Comparison of ENCODE assay signal across 13 cellular contexts in the genomic region with DNA sequence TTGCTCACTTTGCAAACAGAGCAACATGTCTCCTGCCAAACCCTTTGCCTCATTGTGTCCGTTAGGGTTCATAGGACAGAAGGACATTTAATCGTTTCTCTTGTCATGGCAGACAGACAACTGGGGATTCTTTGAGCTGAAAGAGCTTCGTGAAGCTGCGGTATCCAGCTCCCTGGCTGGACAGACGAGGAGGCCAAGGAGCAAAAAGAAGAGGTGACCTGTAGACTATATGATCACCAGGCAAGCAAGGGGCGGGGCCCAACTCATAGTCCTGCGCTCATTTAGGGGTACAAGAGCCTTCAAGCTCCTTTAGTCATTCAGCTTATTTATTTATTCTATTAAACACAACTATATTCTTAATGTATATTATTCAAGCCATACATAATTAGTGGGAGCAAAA.
"Had no signal": no experiment of that assay in that cellular context is flagged by ENCODE, and none has a peak within 500 bp of the region (broad histone marks: within the 10 kb centered on the region; RNA-seq: fewer than 3 reads in every experiment).

No MANE protein-coding gene starts in this region.

- H3K4me3 ChIP-seq: SJCRH30 had no signal

- H3K27me3 ChIP-seq: SJCRH30 had no signal

- H3K9me3 ChIP-seq: SJCRH30 had no signal

- ATAC-seq: SK-N-SH treated with all-trans-retinoic acid at 6 μM for 48 hours had no signal

- DNase-seq: KBM-7, MV-4-11, NCI-H1048, NCI-H1105, NCI-H1436 treated with DMSO at 0.1 percent for 48 hours, NCI-H1694, NCI-H187 treated with DMSO at 0.1 percent for 48 hours, NCI-H2029 treated with DMSO at 0.1 percent for 48 hours, NCI-H446 treated with DMSO at 0.1 percent for 48 hours, RPMI8226, SHP77, SJCRH30 had no signal

- H3K36me3 ChIP-seq: SJCRH30 had no signal

- H3K4me1 ChIP-seq: SJCRH30 had no signal

- H3K27ac ChIP-seq: SJCRH30 had no signal
